Comparison of ENCODE assay signal across 10 cellular contexts in genomic region chr12:124646385-124647230, GRCh38.
DNase-seq lines count a peak whose midpoint lies in the region; ATAC-seq and TF ChIP-seq lines count a peak whose summit lies in the region.
"Had no signal": no experiment of that assay in that cellular context is flagged by ENCODE, and none has a peak within 500 bp of the region (broad histone marks: within the 10 kb centered on the region; RNA-seq: fewer than 3 reads in every experiment).

No MANE protein-coding gene starts in this region.

- no peaks in the 10 kb centered on the region for H3K4me1 ChIP-seq in HAP-1

- TF ChIP-seq CTCF in activated CD8-positive, alpha-beta T cell treated with anti-CD3 and anti-CD28 coated beads for 36 hours (IDR thresholded peaks at IDR 0.05), result no peak
- TF ChIP-seq CTCF in MCF 10A (IDR thresholded peaks at IDR 0.05; ENCODE audit: unreplicated experiment), result no peak

- no peaks in the 10 kb centered on the region for H3K36me3 ChIP-seq in HAP-1 (replicated peaks)

- no TSS peak for BruUV-seq in MCF 10A (replicated peaks; lab: Mats Ljungman, UMichigan)

- DNase-seq in activated CD8-positive, alpha-beta T cell treated with anti-CD3 and anti-CD28 coated beads for 36 hours, result peak; percentile 76
- DNase-seq in head of caudate nucleus, result peak; percentile 58 to 94 (median 84)
- peak; percentile 18 for DNase-seq in stimulated activated CD8-positive, alpha-beta memory T cell treated with anti-CD3 and anti-CD28 coated beads, Interleukin-15, amount 100 ng/mL, for 24 hours (ENCODE audit: low read depth)
- no peak for DNase-seq in HAP-1 (ENCODE audit: low spot score in 2 of 2)
- DNase-seq in MCF 10A (ENCODE audit: unreplicated experiment), result no peak
- DNase-seq in NCI-H1436 (lab: John Stamatoyannopoulos, UW), result no peak
- DNase-seq in cerebellum (ENCODE audit: low spot score), result no peak
- DNase-seq: MM.1S had no signal

- in situ Hi-C loops in HAP-1 (cut with MboI; ENCODE audit: low sequenced_read_pairs), result no loop called here

- H3K27me3 Mint-ChIP-seq in activated CD8-positive, alpha-beta T cell treated with anti-CD3 and anti-CD28 coated beads for 36 hours, result no peaks in the 10 kb centered on the region
- H3K27me3 Mint-ChIP-seq in MCF 10A (ENCODE audit: insufficient read depth, unreplicated experiment), result no peaks in the 10 kb centered on the region

- CTCF ChIA-PET in activated CD8-positive, alpha-beta T cell treated with anti-CD3 and anti-CD28 coated beads for 36 hours (lab: Charles Lee), result no interaction called here
- CTCF ChIA-PET in MCF 10A (lab: Yijun Ruan, JAX), result interaction anchor here (1.5 kb wide), 1 partner anchor 120 kb away, joined by 3 read pairs; no protein-coding TSS in a partner anchor

- peak; percentile 56 for ATAC-seq in HG02885 (IDR thresholded peaks at IDR 0.05; ENCODE audit: poor library complexity, unreplicated experiment)
- peak; percentile 80 for ATAC-seq in activated CD8-positive, alpha-beta T cell treated with anti-CD3 and anti-CD28 coated beads for 36 hours

- no peaks in the 10 kb centered on the region; the same call in 1 of the 2 replicates for H3K9me3 ChIP-seq in HAP-1

- H3K27me3 ChIP-seq in HAP-1 (ENCODE audit: low read depth), result no peaks in the 10 kb centered on the region

- H3K4me1 Mint-ChIP-seq in activated CD8-positive, alpha-beta T cell treated with anti-CD3 and anti-CD28 coated beads for 36 hours (ENCODE audit: low read depth), result peaks cover 19% of the 10 kb centered on the region
- no peaks in the 10 kb centered on the region for H3K4me1 Mint-ChIP-seq in MCF 10A (ENCODE audit: insufficient read depth, unreplicated experiment)

- H3K27ac Mint-ChIP-seq in activated CD8-positive, alpha-beta T cell treated with anti-CD3 and anti-CD28 coated beads for 36 hours, result peak overlapping the region; percentile 40
- no peak overlapping the region for H3K27ac Mint-ChIP-seq in MCF 10A (ENCODE audit: low read depth, unreplicated experiment)

- intact Hi-C loops in activated CD8-positive, alpha-beta T cell treated with anti-CD3 and anti-CD28 coated beads for 36 hours (cut with micrococcal nuclease), result no loop called here
- intact Hi-C loops in head of caudate nucleus (cut with DNase I) (no loop called here), MCF 10A (cut with micrococcal nuclease) (no loop called here)

- no peak overlapping the region for H3K4me3 ChIP-seq in HAP-1
- H3K4me3 ChIP-seq: SK-N-MC had no signal

- no peak overlapping the region for H3K4me3 Mint-ChIP-seq in activated CD8-positive, alpha-beta T cell treated with anti-CD3 and anti-CD28 coated beads for 36 hours
- no peak overlapping the region for H3K4me3 Mint-ChIP-seq in MCF 10A (ENCODE audit: unreplicated experiment)

- H3K9me3 Mint-ChIP-seq in activated CD8-positive, alpha-beta T cell treated with anti-CD3 and anti-CD28 coated beads for 36 hours, result peaks cover 21% of the 10 kb centered on the region
- H3K9me3 Mint-ChIP-seq in MCF 10A (ENCODE audit: unreplicated experiment), result peaks cover 7% of the 10 kb centered on the region

- H3K36me3 Mint-ChIP-seq in activated CD8-positive, alpha-beta T cell treated with anti-CD3 and anti-CD28 coated beads for 36 hours (ENCODE audit: low read depth), result peaks cover 6% of the 10 kb centered on the region
- no peaks in the 10 kb centered on the region for H3K36me3 Mint-ChIP-seq in MCF 10A (ENCODE audit: insufficient read depth, unreplicated experiment)

- POLR2A ChIA-PET in activated CD8-positive, alpha-beta T cell treated with anti-CD3 and anti-CD28 coated beads for 36 hours (lab: Charles Lee), result no interaction called here
- POLR2A ChIA-PET in MCF 10A (lab: Yijun Ruan, JAX), result no interaction called here

Comparison
In these comparisons a context has a peak if more than half of its experiments do, and no peak if none do; other contexts are left out.
1. DNase-seq: peak in activated CD8-positive, alpha-beta T cell treated with anti-CD3 and anti-CD28 coated beads for 36 hours (single experiment), head of caudate nucleus (42 of 42) and stimulated activated CD8-positive, alpha-beta memory T cell treated with anti-CD3 and anti-CD28 coated beads, Interleukin-15, amount 100 ng/mL, for 24 hours (single experiment); none in HAP-1 (0 of 2), MCF 10A (single experiment), NCI-H1436 (single experiment) and cerebellum (single experiment).